In the genomic region with DNA sequence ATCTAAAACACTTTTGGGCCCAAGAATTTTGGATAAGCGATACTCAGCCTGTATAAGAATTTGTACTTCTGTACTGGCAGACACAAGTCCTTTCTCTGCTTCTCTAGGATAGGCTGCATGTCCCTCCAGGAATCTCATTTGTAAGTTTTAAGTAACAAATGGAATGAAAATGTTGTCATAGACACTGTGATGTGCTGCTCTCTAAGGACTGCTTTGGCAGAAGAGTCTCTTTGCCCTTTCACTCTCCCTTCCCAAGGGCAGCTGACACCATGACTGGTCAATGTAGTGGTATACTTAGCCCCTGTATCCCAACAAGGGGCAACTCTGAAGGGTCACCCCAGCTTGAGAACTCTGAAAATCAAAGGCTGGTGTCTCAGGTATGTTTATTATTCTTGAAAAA, we compare ENCODE assay signal across 24 cellular contexts. TPM values are rescaled to one million over a fixed set of nuclear protein-coding genes. Genes with fewer than 3 reads are reported as not detected.
"Had no signal": no experiment of that assay in that cellular context is flagged by ENCODE, and none has a peak within 500 bp of the region (broad histone marks: within the 10 kb centered on the region; RNA-seq: fewer than 3 reads in every experiment).

No MANE protein-coding gene starts in this region.

- H3K4me3 ChIP-seq: MG63, SJSA1, SK-N-MC had no signal

- H3K27ac ChIP-seq: SJSA1, SK-N-MC had no signal

- H3K36me3 ChIP-seq: MG63, SJSA1 had no signal

- DNase-seq: IMR-90, Karpas-422, KG1, MG63, NCI-H1092, NCI-H1105 treated with DMSO at 0.1 percent for 48 hours, NCI-H1417 treated with DMSO at 0.1 percent for 48 hours, NCI-H146, NCI-H1694 treated with DMSO at 0.1 percent for 48 hours, NCI-H1930, NCI-H2081, NCI-H2107, NCI-H2227 treated with DMSO at 0.1 percent for 48 hours, NCI-H446, NCI-H510A, NCI-H524 treated with DMSO at 0.1 percent for 48 hours, NCI-H69, NCI-H774, Right ventricle myocardium superior, RPMI8226, SIG-M5 had no signal

- H3K9me3 ChIP-seq: MG63, SJSA1 had no signal

- H3K27me3 ChIP-seq: MG63, SJSA1 had no signal

RNA-seq across cellular contexts. Expression of gene PLA2R1, which starts 27.3 kb away (rescaled TPM):
- total RNA-seq: HepG2 had no signal
- polyA plus RNA-seq: HepG2 had no signal
